Comparison of ENCODE assay signal across 1 cellular context in the genomic region with DNA sequence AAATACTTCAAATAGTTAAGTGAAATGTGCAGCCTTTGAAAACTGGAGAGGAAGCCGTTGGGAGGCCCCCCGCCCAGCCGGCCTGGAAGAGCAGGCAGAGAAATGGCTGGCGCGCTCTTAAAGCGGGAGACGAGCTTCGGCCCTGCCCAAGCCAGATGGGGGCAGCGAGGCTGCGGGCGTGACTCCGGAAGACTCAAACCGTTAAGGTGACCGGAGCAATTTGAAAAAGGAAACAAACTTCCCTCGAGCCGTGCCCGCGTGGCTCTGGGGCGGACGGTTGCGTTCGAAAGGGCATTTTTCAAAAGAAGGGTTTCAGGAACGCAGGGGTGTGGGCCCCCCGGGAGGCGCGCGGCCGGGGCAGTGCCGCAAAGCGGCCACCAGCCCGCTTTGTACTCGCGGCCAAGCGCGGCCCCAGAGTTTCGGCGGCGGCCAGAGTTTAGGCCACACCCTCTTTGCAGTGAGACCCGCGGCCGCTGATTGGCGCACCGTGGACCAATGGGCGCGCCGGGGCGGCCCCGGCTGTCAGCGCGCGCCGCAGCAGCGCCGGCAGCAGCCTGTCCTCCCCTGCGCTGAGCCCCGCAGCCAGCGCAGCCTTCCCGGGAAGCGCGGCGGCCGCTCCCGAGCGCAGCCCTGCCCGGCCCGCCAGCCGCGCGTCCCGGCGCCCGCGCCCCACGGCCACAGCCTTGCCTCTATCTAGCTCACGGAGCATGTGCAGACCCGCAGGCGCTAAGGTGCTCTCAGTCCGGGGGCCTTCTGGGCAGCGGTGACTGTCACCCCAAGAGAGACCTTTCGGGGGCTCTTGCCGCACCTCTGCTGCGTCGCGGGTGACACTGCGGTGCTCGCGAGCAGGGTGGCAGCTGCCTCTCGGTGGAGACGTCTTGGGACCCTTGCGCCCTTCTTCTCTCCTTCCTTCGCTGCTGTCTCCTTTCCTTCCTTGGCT.
A peak's percentile ranks its signal among the peaks of the same experiment; 100 is the strongest.
TF ChIP-seq lines count a peak whose summit lies in the region.

A gene with protein sequence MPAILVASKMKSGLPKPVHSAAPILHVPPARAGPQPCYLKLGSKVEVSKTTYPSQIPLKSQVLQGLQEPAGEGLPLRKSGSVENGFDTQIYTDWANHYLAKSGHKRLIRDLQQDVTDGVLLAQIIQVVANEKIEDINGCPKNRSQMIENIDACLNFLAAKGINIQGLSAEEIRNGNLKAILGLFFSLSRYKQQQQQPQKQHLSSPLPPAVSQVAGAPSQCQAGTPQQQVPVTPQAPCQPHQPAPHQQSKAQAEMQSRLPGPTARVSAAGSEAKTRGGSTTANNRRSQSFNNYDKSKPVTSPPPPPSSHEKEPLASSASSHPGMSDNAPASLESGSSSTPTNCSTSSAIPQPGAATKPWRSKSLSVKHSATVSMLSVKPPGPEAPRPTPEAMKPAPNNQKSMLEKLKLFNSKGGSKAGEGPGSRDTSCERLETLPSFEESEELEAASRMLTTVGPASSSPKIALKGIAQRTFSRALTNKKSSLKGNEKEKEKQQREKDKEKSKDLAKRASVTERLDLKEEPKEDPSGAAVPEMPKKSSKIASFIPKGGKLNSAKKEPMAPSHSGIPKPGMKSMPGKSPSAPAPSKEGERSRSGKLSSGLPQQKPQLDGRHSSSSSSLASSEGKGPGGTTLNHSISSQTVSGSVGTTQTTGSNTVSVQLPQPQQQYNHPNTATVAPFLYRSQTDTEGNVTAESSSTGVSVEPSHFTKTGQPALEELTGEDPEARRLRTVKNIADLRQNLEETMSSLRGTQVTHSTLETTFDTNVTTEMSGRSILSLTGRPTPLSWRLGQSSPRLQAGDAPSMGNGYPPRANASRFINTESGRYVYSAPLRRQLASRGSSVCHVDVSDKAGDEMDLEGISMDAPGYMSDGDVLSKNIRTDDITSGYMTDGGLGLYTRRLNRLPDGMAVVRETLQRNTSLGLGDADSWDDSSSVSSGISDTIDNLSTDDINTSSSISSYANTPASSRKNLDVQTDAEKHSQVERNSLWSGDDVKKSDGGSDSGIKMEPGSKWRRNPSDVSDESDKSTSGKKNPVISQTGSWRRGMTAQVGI (N-terminal part only) (plus strand): TSS at position 557 of the 940 bp plus-strand sequence. CDS start 859 bp downstream, outside the sequence.

TF ChIP-seq in SK-N-SH, 30 proteins besides CTCF, POLR2A, EP300 and RAD21 (continued from another document):
- TF ChIP-seq, protein P1, sequence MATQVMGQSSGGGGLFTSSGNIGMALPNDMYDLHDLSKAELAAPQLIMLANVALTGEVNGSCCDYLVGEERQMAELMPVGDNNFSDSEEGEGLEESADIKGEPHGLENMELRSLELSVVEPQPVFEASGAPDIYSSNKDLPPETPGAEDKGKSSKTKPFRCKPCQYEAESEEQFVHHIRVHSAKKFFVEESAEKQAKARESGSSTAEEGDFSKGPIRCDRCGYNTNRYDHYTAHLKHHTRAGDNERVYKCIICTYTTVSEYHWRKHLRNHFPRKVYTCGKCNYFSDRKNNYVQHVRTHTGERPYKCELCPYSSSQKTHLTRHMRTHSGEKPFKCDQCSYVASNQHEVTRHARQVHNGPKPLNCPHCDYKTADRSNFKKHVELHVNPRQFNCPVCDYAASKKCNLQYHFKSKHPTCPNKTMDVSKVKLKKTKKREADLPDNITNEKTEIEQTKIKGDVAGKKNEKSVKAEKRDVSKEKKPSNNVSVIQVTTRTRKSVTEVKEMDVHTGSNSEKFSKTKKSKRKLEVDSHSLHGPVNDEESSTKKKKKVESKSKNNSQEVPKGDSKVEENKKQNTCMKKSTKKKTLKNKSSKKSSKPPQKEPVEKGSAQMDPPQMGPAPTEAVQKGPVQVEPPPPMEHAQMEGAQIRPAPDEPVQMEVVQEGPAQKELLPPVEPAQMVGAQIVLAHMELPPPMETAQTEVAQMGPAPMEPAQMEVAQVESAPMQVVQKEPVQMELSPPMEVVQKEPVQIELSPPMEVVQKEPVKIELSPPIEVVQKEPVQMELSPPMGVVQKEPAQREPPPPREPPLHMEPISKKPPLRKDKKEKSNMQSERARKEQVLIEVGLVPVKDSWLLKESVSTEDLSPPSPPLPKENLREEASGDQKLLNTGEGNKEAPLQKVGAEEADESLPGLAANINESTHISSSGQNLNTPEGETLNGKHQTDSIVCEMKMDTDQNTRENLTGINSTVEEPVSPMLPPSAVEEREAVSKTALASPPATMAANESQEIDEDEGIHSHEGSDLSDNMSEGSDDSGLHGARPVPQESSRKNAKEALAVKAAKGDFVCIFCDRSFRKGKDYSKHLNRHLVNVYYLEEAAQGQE (IDR thresholded peaks at IDR 0.05; ENCODE audit: low read depth, low read length), result no peak
- TF ChIP-seq FOSL2 (IDR thresholded peaks at IDR 0.05; ENCODE audit: borderline replicate concordance, low read depth) (no peak), POLR2AphosphoS5 (IDR thresholded peaks at IDR 0.05; ENCODE audit: low read depth, low read length) (peak; percentile 82), NRF1 (IDR thresholded peaks at IDR 0.05; ENCODE audit: low read depth, low read length) (peak; percentile 34; the same call in 1 of the 2 replicates)
TF ChIP-seq in SK-N-SH: peak in this region for 18.
